ENCODE assay signal across 8 cellular contexts in the genomic region with DNA sequence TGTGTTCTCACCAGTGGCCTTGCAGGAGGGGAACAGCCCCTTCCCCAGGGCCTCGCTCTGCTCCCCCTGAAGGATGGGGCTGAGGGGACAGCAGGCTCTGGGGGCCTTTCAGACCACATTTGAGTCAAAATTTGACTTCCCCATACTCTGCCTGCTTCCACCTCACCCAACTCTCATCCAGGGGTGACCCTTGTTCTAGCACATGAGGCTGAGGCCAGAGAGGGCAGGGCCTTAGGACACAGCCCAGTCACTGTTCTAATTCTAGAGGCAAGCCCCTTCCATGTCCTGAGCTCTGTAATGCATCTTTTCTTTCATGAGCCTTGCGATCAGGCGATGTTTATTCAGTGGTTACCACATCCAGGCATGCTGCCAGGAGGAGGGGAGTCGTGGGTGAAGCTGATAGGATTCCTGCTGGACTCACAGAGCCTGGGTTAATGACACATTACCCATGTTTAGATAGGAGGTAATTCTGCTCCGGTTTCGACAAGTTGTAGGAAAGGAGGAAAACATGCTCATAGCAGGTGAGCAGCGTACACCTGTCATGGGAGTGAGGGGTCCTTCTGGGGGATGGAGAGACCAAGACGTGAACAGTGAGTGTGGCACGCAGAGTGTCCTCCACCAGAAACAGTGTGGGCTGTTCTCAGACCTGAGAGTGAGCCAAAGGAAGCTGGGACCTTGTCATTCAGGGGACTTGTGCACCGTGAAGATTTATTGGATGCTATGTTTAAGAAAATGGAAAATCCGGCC. TPM values are rescaled to one million over a fixed set of nuclear protein-coding genes. Genes with fewer than 3 reads are reported as not detected.
DNase-seq lines count a peak whose midpoint lies in the region; ATAC-seq, FAIRE-seq and TF ChIP-seq lines count a peak whose summit lies in the region.

No MANE protein-coding gene starts in this region.

- H3K4me3 Mint-ChIP-seq in T-helper 17 cell: peak overlapping the region; percentile 88

- no peak overlapping the region for H3K14ac ChIP-seq in H1 (ENCODE audit: insufficient read length)
- no peak overlapping the region for H3K14ac ChIP-seq in mesenchymal stem cell (ENCODE audit: low read length in 2 of 2)

- H2BK120ac ChIP-seq in H1 (replicated peaks; ENCODE audit: low read depth, low read length): no peak overlapping the region
- H2BK120ac ChIP-seq in mesenchymal stem cell (ENCODE audit: low read depth, low read length): no peak overlapping the region

- H4K8ac ChIP-seq in H1 (ENCODE audit: extremely low read depth, insufficient read depth, low read length) (no peak overlapping the region; the same call in 1 of the 2 replicates), mesenchymal stem cell (ENCODE audit: low read length) (peak overlapping the region; percentile 27)

- H4K20me1 ChIP-seq in H1 (replicated peaks in 1 of 2; ENCODE audit: control insufficient read depth in 1 of 2, insufficient read depth in 2 of 2, low read length in 2 of 2): peaks cover 32% of the 10 kb centered on the region in 2 experiments

- H3K9ac ChIP-seq in H1 (replicated peaks in 1 of 4; ENCODE audit: extremely low read depth in 1 of 4, low read depth in 3 of 4, low read length in 3 of 4) (no peak overlapping the region), mesenchymal stem cell (ENCODE audit: low read length) (peak overlapping the region; percentile 82)

- intact Hi-C loops in testis (cut with DNase I; ENCODE audit: low total_unique reads): no loop called here

- no peaks in the 10 kb centered on the region for H3K27me3 Mint-ChIP-seq in T-helper 17 cell

- no peak overlapping the region for H2BK12ac ChIP-seq in H1 (ENCODE audit: low read depth, low read length)
- H2BK12ac ChIP-seq in mesenchymal stem cell (ENCODE audit: low read length in 2 of 2): peak overlapping the region in 1 of 2 experiments; percentile 80

- H4K91ac ChIP-seq in H1 (replicated peaks; ENCODE audit: insufficient read length, low read length) (no peak overlapping the region), mesenchymal stem cell (ENCODE audit: low read length) (peak overlapping the region; percentile 43)

- WGBS in H1 (ENCODE audit: extremely low coverage in 1 of 2, insufficient coverage in 1 of 2, insufficient read length in 1 of 2, insufficient replicate concordance in 2 of 2, low coverage in 1 of 2, low lambda C conversion rate in 2 of 2, missing lambda C conversion rate in 1 of 2), 2 experiments: 94% methylated on average over 11 of the region's 11 CpGs; no CpG with 5 or more reads in 1 of the 2 experiments
- WGBS in mesenchymal stem cell: 44% methylated on average over 11 of the region's 11 CpGs
- WGBS in testis, 2 donors: 43 to 46% methylated on average over 11 of the region's 11 CpGs

- H3K36me3 Mint-ChIP-seq in T-helper 17 cell (ENCODE audit: low read depth): peaks cover 9% of the 10 kb centered on the region

- TF ChIP-seq RAD21 in H1 (IDR thresholded peaks at IDR 0.05 in 1 of 2, conservative IDR thresholded peaks at IDR 0.05 in 1 of 2; ENCODE audit: low read depth in 2 of 2, low read length in 2 of 2): no peak

- TF ChIP-seq EP300 in H1 (IDR thresholded peaks at IDR 0.05; ENCODE audit: borderline replicate concordance in 1 of 2, low read depth in 2 of 2, low read length in 2 of 2): no peak

- H3K4me3 ChIP-seq in H1 (ENCODE audit: extremely low read depth in 1 of 4, insufficient read depth in 2 of 4, low read depth in 3 of 4, low read length in 4 of 4): no peak overlapping the region
- H3K4me3 ChIP-seq in mesenchymal stem cell (ENCODE audit: insufficient read depth in 1 of 2, low read depth in 1 of 2, low read length in 2 of 2): no peak overlapping the region
- no peak overlapping the region for H3K4me3 ChIP-seq in testis

- TF ChIP-seq CTCF in H1 (IDR thresholded peaks at IDR 0.05; ENCODE audit: control extremely low read depth in 1 of 3, insufficient read depth in 1 of 3, low read depth in 1 of 3, low read length in 3 of 3): no peak
- no peak for TF ChIP-seq CTCF in testis (IDR thresholded peaks at IDR 0.05)

- H2AK5ac ChIP-seq in H1 (ENCODE audit: low read depth, low read length) (no peak overlapping the region), mesenchymal stem cell (ENCODE audit: low read length, severe bottlenecking) (no peak overlapping the region)

- H3K27ac ChIP-seq in H1 (ENCODE audit: low read depth, low read length) (no peak overlapping the region), mesenchymal stem cell (ENCODE audit: low read length, poor library complexity, severe bottlenecking) (peak overlapping the region; percentile 82), testis (peak overlapping the region; percentile 47 to 75)

- no peak overlapping the region for H4K5ac ChIP-seq in H1 (ENCODE audit: insufficient read length, low read depth, low read length)

- no peak overlapping the region for H3K23ac ChIP-seq in H1 (ENCODE audit: insufficient read length)
- no peak overlapping the region for H3K23ac ChIP-seq in mesenchymal stem cell (ENCODE audit: low read length in 2 of 2)

- H2BK5ac ChIP-seq in H1 (ENCODE audit: low read depth, low read length): peak overlapping the region; percentile 47
- no peak overlapping the region for H2BK5ac ChIP-seq in mesenchymal stem cell (ENCODE audit: low read depth, low read length, poor library complexity, severe bottlenecking)

- peak overlapping the region; percentile 95 for H3K27ac Mint-ChIP-seq in T-helper 17 cell

- H2BK15ac ChIP-seq in H1 (ENCODE audit: low read length) (no peak overlapping the region), mesenchymal stem cell (ENCODE audit: low read depth, poor library complexity, severe bottlenecking) (peak overlapping the region; percentile 6)

- H2AFZ ChIP-seq in H1 (ENCODE audit: low read length) (no peak overlapping the region), mesenchymal stem cell (ENCODE audit: low read depth, low read length) (no peak overlapping the region)

- no peak overlapping the region for H3K4ac ChIP-seq in H1 (replicated peaks; ENCODE audit: insufficient read length, low read depth, low read length)
- peak overlapping the region in 1 of 2 experiments; percentile 49 for H3K4ac ChIP-seq in mesenchymal stem cell (ENCODE audit: low read depth in 1 of 2, low read length in 2 of 2)

- H3K4me1 Mint-ChIP-seq in T-helper 17 cell: peaks cover 39% of the 10 kb centered on the region

- H3K79me1 ChIP-seq in H1 (ENCODE audit: low read depth, low read length) (peaks cover 15% of the 10 kb centered on the region), mesenchymal stem cell (replicated peaks; ENCODE audit: low read length, poor library complexity, severe bottlenecking) (peaks cover 9% of the 10 kb centered on the region)

- no peaks in the 10 kb centered on the region; the same call in 1 of the 2 replicates for H3K23me2 ChIP-seq in H1 (ENCODE audit: low read depth, low read length)

- no peak overlapping the region for H3K18ac ChIP-seq in H1 (ENCODE audit: extremely low read depth, low read length)
- peak overlapping the region; percentile 52 to 60 for H3K18ac ChIP-seq in mesenchymal stem cell (ENCODE audit: low read depth in 1 of 2, low read length in 2 of 2)

- H3K4me2 ChIP-seq in H1 (ENCODE audit: insufficient read depth in 1 of 2, low read depth in 2 of 2, low read length in 2 of 2): no peak overlapping the region
- H3K4me2 ChIP-seq in mesenchymal stem cell (ENCODE audit: low read length, poor library complexity, severe bottlenecking): peak overlapping the region; percentile 52

- H3K4me1 ChIP-seq in H1 (replicated peaks in 1 of 4; ENCODE audit: control insufficient read depth in 3 of 4, insufficient read depth in 4 of 4, low read length in 3 of 4) (peaks cover 0 to 4% (median 4%) of the 10 kb centered on the region in 4 experiments; a peak in 5 of 7 replicates), mesenchymal stem cell (ENCODE audit: control insufficient read depth, insufficient read depth, low read depth, low read length) (peaks cover 49% of the 10 kb centered on the region), testis (peaks cover 50% of the 10 kb centered on the region)

- peaks cover 24 to 35% (median 32%) of the 10 kb centered on the region in 4 experiments for H3K36me3 ChIP-seq in H1 (ENCODE audit: control insufficient read depth in 2 of 4, insufficient read depth in 4 of 4, low read length in 3 of 4)
- peaks cover 46 to 52% of the 10 kb centered on the region in 2 experiments for H3K36me3 ChIP-seq in mesenchymal stem cell (ENCODE audit: control insufficient read depth in 1 of 2, insufficient read depth in 2 of 2, low read depth in 1 of 2, low read length in 2 of 2)
- H3K36me3 ChIP-seq in testis (ENCODE audit: low read depth, missing control alignments): no peaks in the 10 kb centered on the region

- FAIRE-seq in G401.6 (lab: Jason Lieb, UNC) (peak; percentile 94), H1 (lab: Jason Lieb, UNC) (no peak)

- POLR2A ChIA-PET in H1 (lab: Charles Lee; ENCODE audit: partially characterized antibody): interaction anchor here (0.8 to 23.4 kb wide), 16 partner anchors 7 to 252 kb away, joined by 3 to 909 read pairs (median 11); partner anchors contain the start of genes LILRB3, LILRB5, MBOAT7 and RPS9

- CTCF ChIA-PET in H1 (lab: Charles Lee; ENCODE audit: partially characterized antibody): interaction anchor here (0.6 to 1.7 kb wide), 5 partner anchors 9 to 47 kb away, joined by 3 to 5 read pairs (median 3); partner anchors contain the start of genes LILRB5 and RPS9

- no peak; a peak in 1 of 3 replicates for TF ChIP-seq POLR2A in H1 (IDR thresholded peaks at IDR 0.05; ENCODE audit: control extremely low read depth in 1 of 2, low read depth in 2 of 2, low read length in 2 of 2)
- no peak for TF ChIP-seq POLR2A in testis (IDR thresholded peaks at IDR 0.05)

- ATAC-seq in T-helper 17 cell (no peak), GM19452 (IDR thresholded peaks at IDR 0.05; ENCODE audit: unreplicated experiment) (no peak), GM21423 (IDR thresholded peaks at IDR 0.05; ENCODE audit: unreplicated experiment) (no peak)

- H3K27me3 ChIP-seq in H1 (replicated peaks in 1 of 4; ENCODE audit: control insufficient read depth in 3 of 4, extremely low read depth in 1 of 4, insufficient read depth in 3 of 4, low read length in 3 of 4) (no peaks in the 10 kb centered on the region), mesenchymal stem cell (ENCODE audit: control insufficient read depth in 1 of 2, insufficient read depth in 1 of 2, low read length in 2 of 2) (no peaks in the 10 kb centered on the region), testis (no peaks in the 10 kb centered on the region)

- H2BK20ac ChIP-seq in H1 (ENCODE audit: low read length): no peak overlapping the region

- H3K56ac ChIP-seq in H1 (replicated peaks; ENCODE audit: insufficient read length, low read depth, low read length): no peak overlapping the region

- H3K79me2 ChIP-seq in H1 (ENCODE audit: control insufficient read depth in 1 of 2, insufficient read depth in 2 of 2, low read length in 2 of 2): peaks cover 3 to 20% of the 10 kb centered on the region in 2 experiments; a peak in 3 of 4 replicates

- H3K9me3 ChIP-seq in T-helper 17 cell (ENCODE audit: control insufficient read depth, low read length, poor library complexity, severe bottlenecking): no peaks in the 10 kb centered on the region
- no peaks in the 10 kb centered on the region for H3K9me3 ChIP-seq in H1 (ENCODE audit: insufficient read depth in 2 of 2, low read depth in 1 of 2, low read length in 1 of 2)
- no peaks in the 10 kb centered on the region for H3K9me3 ChIP-seq in mesenchymal stem cell (ENCODE audit: control insufficient read depth, low read length)
- no peaks in the 10 kb centered on the region for H3K9me3 ChIP-seq in testis

- DNase-seq in NCI-H1417 (lab: John Stamatoyannopoulos, UW) (peak; percentile 71 to 92 (median 91)), T-helper 17 cell (no peak), H1 (ENCODE audit: low read depth in 1 of 2, low spot score in 2 of 2) (no peak), mesenchymal stem cell (peak; percentile 98), testis (peak; percentile 93)

RNA-seq across cellular contexts. Expression of gene RPS9, which starts 9.3 kb away (rescaled TPM):
- total RNA-seq in T-helper 17 cell: 1,000 to 10,000 TPM; 1,676 to 1,883 TPM
- 1,609 and 1,661 TPM in 2 replicates for total RNA-seq in H1 (2021; fragmentation: NEBNext Ultra II Directional; extraction: Animal tissue kit (Norgen Biotek cat#: 25700))
- 4,172 and 4,900 TPM in 2 replicates for polyA plus RNA-seq in H1 (2011; rRNA removed)
- 5,332 TPM for polyA plus RNA-seq in H1 (2011; cell fraction: cytosol; rRNA removed)
- 5,270 TPM for polyA plus RNA-seq in H1 (2011; cell fraction: nucleus; rRNA removed)
- polyA plus RNA-seq in H1 (2012, experiment 1 of 2): 3,362 to 4,178 TPM (median 3,966 TPM) in 4 replicates
- 9,430 TPM for polyA plus RNA-seq in H1 (2012, experiment 2 of 2)
- polyA plus RNA-seq in H1 (2013, experiment 1 of 2): 2,233 TPM
- 2,125 TPM for polyA plus RNA-seq in H1 (2013, experiment 2 of 2)
- 567 and 625 TPM in 2 replicates for polyA minus RNA-seq in H1 (2011; rRNA and poly(A)+ RNA removed)
- 569 TPM for polyA minus RNA-seq in H1 (2011; cell fraction: cytosol; rRNA and poly(A)+ RNA removed)
- polyA minus RNA-seq in H1 (2011; cell fraction: nucleus; rRNA and poly(A)+ RNA removed): 727 TPM
- polyA plus RNA-seq in mesenchymal stem cell (2013, experiment 1 of 2): 1,608 TPM
- 1,551 TPM for polyA plus RNA-seq in mesenchymal stem cell (2013, experiment 2 of 2)
- total RNA-seq in testis: 1,000 to 10,000 TPM in 1 of 2 donors, 100 to 1,000 TPM in 1; 648 to 1,251 TPM
- polyA plus RNA-seq in testis (ENCODE audit: insufficient read depth, low read depth, low replicate concordance): 969 TPM

RNA-seq across cellular contexts. Expression of gene LILRB3, which starts 12.9 kb away (rescaled TPM):
- 1 to 10 TPM; 5.2 to 6.2 TPM for total RNA-seq in T-helper 17 cell
- not detected in 2 replicates for total RNA-seq in H1 (2021; fragmentation: NEBNext Ultra II Directional; extraction: Animal tissue kit (Norgen Biotek cat#: 25700))
- polyA plus RNA-seq in H1 (2011; rRNA removed): not detected in 2 replicates
- polyA plus RNA-seq in H1 (2011; cell fraction: cytosol; rRNA removed): not detected
- not detected for polyA plus RNA-seq in H1 (2011; cell fraction: nucleus; rRNA removed)
- polyA plus RNA-seq in H1 (2012, experiment 1 of 2): 0.08 to 0.80 TPM (median 0.11 TPM) in 4 replicates
- polyA plus RNA-seq in H1 (2012, experiment 2 of 2): 0.12 TPM
- not detected for polyA plus RNA-seq in H1 (2013, experiment 1 of 2)
- not detected for polyA plus RNA-seq in H1 (2013, experiment 2 of 2)
- polyA minus RNA-seq in H1 (2011; rRNA and poly(A)+ RNA removed): not detected in 2 replicates
- polyA minus RNA-seq in H1 (2011; cell fraction: cytosol; rRNA and poly(A)+ RNA removed): not detected
- not detected for polyA minus RNA-seq in H1 (2011; cell fraction: nucleus; rRNA and poly(A)+ RNA removed)
- not detected for polyA plus RNA-seq in mesenchymal stem cell (2013, experiment 1 of 2)
- polyA plus RNA-seq in mesenchymal stem cell (2013, experiment 2 of 2): not detected
- 10 to 100 TPM in 1 of 2 donors, 1 to 10 TPM in 1; 3.6 to 11.0 TPM for total RNA-seq in testis
- polyA plus RNA-seq in testis (ENCODE audit: insufficient read depth, low read depth, low replicate concordance): 4.9 TPM

RNA-seq across cellular contexts. Expression of gene TSEN34, which starts 18.8 kb away (rescaled TPM):
- total RNA-seq in T-helper 17 cell (1 to 10 TPM; 8.1 to 8.9 TPM), testis (100 to 1,000 TPM; 162 to 177 TPM)
- total RNA-seq in H1 (2021; fragmentation: NEBNext Ultra II Directional; extraction: Animal tissue kit (Norgen Biotek cat#: 25700)): 22.5 and 24.2 TPM in 2 replicates
- polyA plus RNA-seq in H1 (2011; rRNA removed) (52.3 and 55.4 TPM in 2 replicates), testis (ENCODE audit: insufficient read depth, low read depth, low replicate concordance) (73.1 TPM)
- polyA plus RNA-seq in H1 (2011; cell fraction: cytosol; rRNA removed): 35.5 TPM
- 34.2 TPM for polyA plus RNA-seq in H1 (2011; cell fraction: nucleus; rRNA removed)
- polyA plus RNA-seq in H1 (2012, experiment 1 of 2): 10.7 to 23.5 TPM (median 21.4 TPM) in 4 replicates
- polyA plus RNA-seq in H1 (2012, experiment 2 of 2): 30.6 TPM
- polyA plus RNA-seq in H1 (2013, experiment 1 of 2): 23.3 TPM
- polyA plus RNA-seq in H1 (2013, experiment 2 of 2): 23.9 TPM
- polyA minus RNA-seq in H1 (2011; rRNA and poly(A)+ RNA removed): 9.1 and 15.3 TPM in 2 replicates
- polyA minus RNA-seq in H1 (2011; cell fraction: cytosol; rRNA and poly(A)+ RNA removed): 14.9 TPM
- 13.4 TPM for polyA minus RNA-seq in H1 (2011; cell fraction: nucleus; rRNA and poly(A)+ RNA removed)
- 65.1 TPM for polyA plus RNA-seq in mesenchymal stem cell (2013, experiment 1 of 2)
- 67.7 TPM for polyA plus RNA-seq in mesenchymal stem cell (2013, experiment 2 of 2)

RNA-seq across cellular contexts. Expression of gene MBOAT7, which starts 20.5 kb away (rescaled TPM):
- total RNA-seq in T-helper 17 cell (10 to 100 TPM; 18.4 to 24.5 TPM), testis (100 to 1,000 TPM; 479 to 482 TPM)
- total RNA-seq in H1 (2021; fragmentation: NEBNext Ultra II Directional; extraction: Animal tissue kit (Norgen Biotek cat#: 25700)): 90.9 and 103 TPM in 2 replicates
- polyA plus RNA-seq in H1 (2011; rRNA removed) (85.5 and 147 TPM in 2 replicates), testis (ENCODE audit: insufficient read depth, low read depth, low replicate concordance) (218 TPM)
- polyA plus RNA-seq in H1 (2011; cell fraction: cytosol; rRNA removed): 55.1 TPM
- 111 TPM for polyA plus RNA-seq in H1 (2011; cell fraction: nucleus; rRNA removed)
- polyA plus RNA-seq in H1 (2012, experiment 1 of 2): 67.8 to 94.5 TPM (median 90.7 TPM) in 4 replicates
- 98.0 TPM for polyA plus RNA-seq in H1 (2012, experiment 2 of 2)
- polyA plus RNA-seq in H1 (2013, experiment 1 of 2): 186 TPM
- polyA plus RNA-seq in H1 (2013, experiment 2 of 2): 198 TPM
- 25.7 and 31.5 TPM in 2 replicates for polyA minus RNA-seq in H1 (2011; rRNA and poly(A)+ RNA removed)
- 60.0 TPM for polyA minus RNA-seq in H1 (2011; cell fraction: cytosol; rRNA and poly(A)+ RNA removed)
- 54.3 TPM for polyA minus RNA-seq in H1 (2011; cell fraction: nucleus; rRNA and poly(A)+ RNA removed)
- 175 TPM for polyA plus RNA-seq in mesenchymal stem cell (2013, experiment 1 of 2)
- polyA plus RNA-seq in mesenchymal stem cell (2013, experiment 2 of 2): 178 TPM

RNA-seq across cellular contexts. Expression of gene LILRA6, which starts 32.7 kb away (rescaled TPM):
- total RNA-seq in T-helper 17 cell (1 to 10 TPM in 1 of 2 donors, under 1 TPM in 1; 0.91 to 2.4 TPM), testis (1 to 10 TPM in 1 of 2 donors, under 1 TPM in 1; 0.37 to 1.5 TPM)
- total RNA-seq in H1 (2021; fragmentation: NEBNext Ultra II Directional; extraction: Animal tissue kit (Norgen Biotek cat#: 25700)): not detected in 2 replicates
- polyA plus RNA-seq in H1 (2011; rRNA removed) (not detected in 2 replicates), testis (ENCODE audit: insufficient read depth, low read depth, low replicate concordance) (2.7 TPM)
- not detected for polyA plus RNA-seq in H1 (2011; cell fraction: cytosol; rRNA removed)
- polyA plus RNA-seq in H1 (2011; cell fraction: nucleus; rRNA removed): not detected
- polyA plus RNA-seq in H1 (2012, experiment 1 of 2): 0.11 to 0.13 TPM (median 0.13 TPM) in 3 of 4 replicates, not detected in the other
- not detected for polyA plus RNA-seq in H1 (2012, experiment 2 of 2)
- not detected for polyA plus RNA-seq in H1 (2013, experiment 1 of 2)
- not detected for polyA plus RNA-seq in H1 (2013, experiment 2 of 2)
- polyA minus RNA-seq in H1 (2011; rRNA and poly(A)+ RNA removed): not detected in 2 replicates
- polyA minus RNA-seq in H1 (2011; cell fraction: cytosol; rRNA and poly(A)+ RNA removed): not detected
- not detected for polyA minus RNA-seq in H1 (2011; cell fraction: nucleus; rRNA and poly(A)+ RNA removed)
- not detected for polyA plus RNA-seq in mesenchymal stem cell (2013, experiment 1 of 2)
- polyA plus RNA-seq in mesenchymal stem cell (2013, experiment 2 of 2): not detected

Comparison
In these comparisons a context has a peak if more than half of its experiments do, and no peak if none do; other contexts are left out.
1. DNase-seq: peak in NCI-H1417 (3 of 3), mesenchymal stem cell (single experiment) and testis (single experiment); none in T-helper 17 cell (0 of 3) and H1 (0 of 2).